Comparison of ENCODE assay signal across 8 cellular contexts in genomic region chr6:87722831-87723726, GRCh38. TPM values are rescaled to one million over a fixed set of nuclear protein-coding genes. Genes with fewer than 3 reads are reported as not detected.
DNase-seq lines count a peak whose midpoint lies in the region; ATAC-seq and TF ChIP-seq lines count a peak whose summit lies in the region.

No MANE protein-coding gene starts in this region.

- no peaks in the 10 kb centered on the region for H3K27me3 Mint-ChIP-seq in T-helper 1 cell treated with Interleukin-12 subunit alpha and Interleukin-12 subunit beta and Interleukin-4 antibody, amounts not matched to agents 30 μg/mL and 1 μg/mL, for 36 hours (ENCODE audit: low read depth)
- H3K27me3 Mint-ChIP-seq in neural crest cell (ENCODE audit: low read depth): no peaks in the 10 kb centered on the region

- no peak overlapping the region for H3K4me3 Mint-ChIP-seq in T-helper 1 cell treated with Interleukin-12 subunit alpha and Interleukin-12 subunit beta and Interleukin-4 antibody, amounts not matched to agents 30 μg/mL and 1 μg/mL, for 36 hours
- no peak overlapping the region for H3K4me3 Mint-ChIP-seq in neural crest cell

- ATAC-seq in HG03565 (IDR thresholded peaks at IDR 0.05; ENCODE audit: unreplicated experiment): peak; percentile 33
- no peak for ATAC-seq in GM19395 (IDR thresholded peaks at IDR 0.05; ENCODE audit: unreplicated experiment)
- no peak for ATAC-seq in HG02970 (IDR thresholded peaks at IDR 0.05; ENCODE audit: low FRiP score, unreplicated experiment)

- H3K36me3 Mint-ChIP-seq in T-helper 1 cell treated with Interleukin-12 subunit alpha and Interleukin-12 subunit beta and Interleukin-4 antibody, amounts not matched to agents 30 μg/mL and 1 μg/mL, for 36 hours (ENCODE audit: low read depth): no peaks in the 10 kb centered on the region
- no peaks in the 10 kb centered on the region for H3K36me3 Mint-ChIP-seq in neural crest cell (ENCODE audit: low read depth)

- peaks cover 22% of the 10 kb centered on the region for H3K4me1 Mint-ChIP-seq in T-helper 1 cell treated with Interleukin-12 subunit alpha and Interleukin-12 subunit beta and Interleukin-4 antibody, amounts not matched to agents 30 μg/mL and 1 μg/mL, for 36 hours (ENCODE audit: low read depth)
- H3K4me1 Mint-ChIP-seq in neural crest cell: peaks cover 25% of the 10 kb centered on the region

- H3K9me3 Mint-ChIP-seq in T-helper 1 cell treated with Interleukin-12 subunit alpha and Interleukin-12 subunit beta and Interleukin-4 antibody, amounts not matched to agents 30 μg/mL and 1 μg/mL, for 36 hours: no peaks in the 10 kb centered on the region
- H3K9me3 Mint-ChIP-seq in neural crest cell: no peaks in the 10 kb centered on the region

- DNase-seq in NCI-H1105 treated with DMSO at 0.1 percent for 48 hours (lab: John Stamatoyannopoulos, UW) (peak; percentile 6), NCI-H1105 (lab: John Stamatoyannopoulos, UW) (no peak), fibroblast of peridontal ligament (ENCODE audit: extremely low read depth) (peak; percentile 100), neural crest cell (ENCODE audit: low read depth, low spot score) (no peak)

- H3K27ac Mint-ChIP-seq in T-helper 1 cell treated with Interleukin-12 subunit alpha and Interleukin-12 subunit beta and Interleukin-4 antibody, amounts not matched to agents 30 μg/mL and 1 μg/mL, for 36 hours: peak overlapping the region; percentile 29
- peak overlapping the region; percentile 83 for H3K27ac Mint-ChIP-seq in neural crest cell (ENCODE audit: unreplicated experiment)

- no peak for TF ChIP-seq CTCF in neural crest cell (conservative IDR thresholded peaks at IDR 0.05)

RNA-seq across cellular contexts. Expression of gene AKIRIN2, which starts 21.0 kb away (rescaled TPM):
- total RNA-seq in neural crest cell: 67.4 and 71.9 TPM in 2 replicates

Comparison
In these comparisons a context has a peak if more than half of its experiments do, and no peak if none do; other contexts are left out.
1. DNase-seq: peak in NCI-H1105 treated with DMSO at 0.1 percent for 48 hours (single experiment) and fibroblast of peridontal ligament (single experiment); none in NCI-H1105 (single experiment) and neural crest cell (single experiment).